19 cellular contexts compared by ENCODE assay signal in the genomic region with DNA sequence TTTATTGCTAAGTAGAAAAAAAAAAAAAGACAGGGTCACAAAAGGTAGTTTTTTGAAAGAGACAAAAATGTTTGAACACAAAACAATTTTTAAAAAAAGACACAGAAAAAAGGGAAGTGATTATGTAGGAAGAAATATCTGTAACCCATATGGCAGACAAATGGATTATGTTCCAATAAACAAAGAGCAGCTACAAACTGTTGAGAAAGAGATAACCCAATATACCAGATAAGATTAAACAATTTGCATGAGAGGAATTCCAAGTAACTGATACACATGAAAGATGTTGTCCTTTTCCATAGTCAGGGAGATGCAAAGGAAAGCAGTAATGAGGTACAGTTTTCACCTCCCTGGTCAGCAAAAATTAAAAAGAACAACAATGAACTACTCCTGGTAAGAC. TPM values are rescaled to one million over a fixed set of nuclear protein-coding genes. Genes with fewer than 3 reads are reported as not detected.
DNase-seq lines count a peak whose midpoint lies in the region; TF ChIP-seq lines count a peak whose summit lies in the region.
"Had no signal": no experiment of that assay in that cellular context is flagged by ENCODE, and none has a peak within 500 bp of the region (broad histone marks: within the 10 kb centered on the region; RNA-seq: fewer than 3 reads in every experiment).

No MANE protein-coding gene starts in this region.

- H3K36me3 Mint-ChIP-seq in endodermal cell (ENCODE audit: low read depth) = no peaks in the 10 kb centered on the region
- H3K36me3 Mint-ChIP-seq in activated T-helper 2 cell treated with anti-CD3 and anti-CD28 coated beads, Interferon-gamma antibody, Interleukin-2, Interleukin-4, amounts not matched to agents 10 μg/mL and 5 μg/mL and 100 μg/mL, durations not matched to agents 14 hours and 24 hours and 36 hours (ENCODE audit: low read depth) = no peaks in the 10 kb centered on the region
- H3K36me3 Mint-ChIP-seq: CD14-positive monocyte; CD8-positive, alpha-beta memory T cell had no signal

- H3K36me3 ChIP-seq in endodermal cell (ENCODE audit: control insufficient read depth, insufficient read depth, low read length) (no peaks in the 10 kb centered on the region), H7 (replicated peaks; ENCODE audit: control insufficient read depth, insufficient read depth, low read length) (no peaks in the 10 kb centered on the region)
- H3K36me3 ChIP-seq: BLaER1 treated with 17β-estradiol and CSF1 and Interleukin-3, amounts not matched to agents 10 nM and 100 nM had no signal

- H3K9me3 Mint-ChIP-seq in endodermal cell = no peaks in the 10 kb centered on the region
- no peaks in the 10 kb centered on the region for H3K9me3 Mint-ChIP-seq in activated T-helper 2 cell treated with anti-CD3 and anti-CD28 coated beads, Interferon-gamma antibody, Interleukin-2, Interleukin-4, amounts not matched to agents 10 μg/mL and 5 μg/mL and 100 μg/mL, durations not matched to agents 14 hours and 24 hours and 36 hours

- no peaks in the 10 kb centered on the region for H3K27me3 Mint-ChIP-seq in endodermal cell (ENCODE audit: insufficient read depth)
- no peaks in the 10 kb centered on the region for H3K27me3 Mint-ChIP-seq in activated T-helper 2 cell treated with anti-CD3 and anti-CD28 coated beads, Interferon-gamma antibody, Interleukin-2, Interleukin-4, amounts not matched to agents 10 μg/mL and 5 μg/mL and 100 μg/mL, durations not matched to agents 14 hours and 24 hours and 36 hours (ENCODE audit: low read depth)
- H3K27me3 Mint-ChIP-seq: CD4-positive, alpha-beta T cell; CD8-positive, alpha-beta memory T cell had no signal

- H3K27ac ChIP-seq in endodermal cell (ENCODE audit: low read depth, low read length) = no peak overlapping the region
- H3K27ac ChIP-seq: 22Rv1; BLaER1 treated with 17β-estradiol and CSF1 and Interleukin-3, amounts not matched to agents 10 nM and 100 nM had no signal

- peak overlapping the region; percentile 7 for H3K27ac Mint-ChIP-seq in endodermal cell
- no peak overlapping the region for H3K27ac Mint-ChIP-seq in activated T-helper 2 cell treated with anti-CD3 and anti-CD28 coated beads, Interferon-gamma antibody, Interleukin-2, Interleukin-4, amounts not matched to agents 10 μg/mL and 5 μg/mL and 100 μg/mL, durations not matched to agents 14 hours and 24 hours and 36 hours
- H3K27ac Mint-ChIP-seq: CD14-positive monocyte; CD4-positive, alpha-beta T cell; CD8-positive, alpha-beta memory T cell had no signal

- H3K4me3 Mint-ChIP-seq in endodermal cell = no peak overlapping the region
- H3K4me3 Mint-ChIP-seq in activated T-helper 2 cell treated with anti-CD3 and anti-CD28 coated beads, Interferon-gamma antibody, Interleukin-2, Interleukin-4, amounts not matched to agents 10 μg/mL and 5 μg/mL and 100 μg/mL, durations not matched to agents 14 hours and 24 hours and 36 hours (ENCODE audit: low read depth) = no peak overlapping the region
- H3K4me3 Mint-ChIP-seq: CD14-positive monocyte; CD4-positive, alpha-beta T cell; CD8-positive, alpha-beta memory T cell had no signal

- H3K4me3 ChIP-seq in endodermal cell (ENCODE audit: low read length) (peak overlapping the region; percentile 54), H7 (ENCODE audit: insufficient read depth, low read depth, low read length) (no peak overlapping the region)
- H3K4me3 ChIP-seq: BLaER1 treated with 17β-estradiol and CSF1 and Interleukin-3, amounts not matched to agents 10 nM and 100 nM had no signal

- H3K27me3 ChIP-seq in endodermal cell (ENCODE audit: control insufficient read depth, insufficient read depth, low read length, poor library complexity, severe bottlenecking) (no peaks in the 10 kb centered on the region), H7 (ENCODE audit: control insufficient read depth, insufficient read depth, low read length) (no peaks in the 10 kb centered on the region)
- H3K27me3 ChIP-seq: BE2C; BLaER1 treated with 17β-estradiol and CSF1 and Interleukin-3, amounts not matched to agents 10 nM and 100 nM had no signal

- no peaks in the 10 kb centered on the region for H3K9me3 ChIP-seq in endodermal cell (ENCODE audit: control insufficient read depth, low read length)
- H3K9me3 ChIP-seq: BE2C; BLaER1 treated with 17β-estradiol and CSF1 and Interleukin-3, amounts not matched to agents 10 nM and 100 nM had no signal

- intact Hi-C loops in activated T-helper 2 cell treated with anti-CD3 and anti-CD28 coated beads, Interferon-gamma antibody, Interleukin-2, Interleukin-4, amounts not matched to agents 10 μg/mL and 5 μg/mL and 100 μg/mL, durations not matched to agents 14 hours and 24 hours and 36 hours (cut with micrococcal nuclease) = no loop called here

- no peak for TF ChIP-seq CTCF in endodermal cell (conservative IDR thresholded peaks at IDR 0.05)

- H3K9ac ChIP-seq in endodermal cell (ENCODE audit: extremely low read depth, low read length, poor library complexity, severe bottlenecking) = no peak overlapping the region
- H3K9ac ChIP-seq: BLaER1 treated with 17β-estradiol and CSF1 and Interleukin-3, amounts not matched to agents 10 nM and 100 nM had no signal

- peaks cover 23% of the 10 kb centered on the region for H3K4me1 Mint-ChIP-seq in endodermal cell
- no peaks in the 10 kb centered on the region for H3K4me1 Mint-ChIP-seq in activated T-helper 2 cell treated with anti-CD3 and anti-CD28 coated beads, Interferon-gamma antibody, Interleukin-2, Interleukin-4, amounts not matched to agents 10 μg/mL and 5 μg/mL and 100 μg/mL, durations not matched to agents 14 hours and 24 hours and 36 hours (ENCODE audit: low read depth)
- H3K4me1 Mint-ChIP-seq: CD14-positive monocyte; CD8-positive, alpha-beta memory T cell had no signal

- peak; percentile 55 for DNase-seq in NCI-H82 (lab: John Stamatoyannopoulos, UW)
- peak; percentile 26 for DNase-seq in SK-N-DZ (ENCODE audit: low spot score)
- no peak for DNase-seq in endodermal cell
- DNase-seq in DMS114 treated with DMSO at 0.1 percent for 48 hours (lab: John Stamatoyannopoulos, UW; ENCODE audit: unreplicated experiment) = no peak
- DNase-seq in activated T-helper 2 cell treated with anti-CD3 and anti-CD28 coated beads, Interferon-gamma antibody, Interleukin-2, Interleukin-4, amounts not matched to agents 10 μg/mL and 5 μg/mL and 100 μg/mL, durations not matched to agents 14 hours and 24 hours and 36 hours (ENCODE audit: low spot score) = no peak
- DNase-seq in H7 = no peak
- DNase-seq: BE2C; CD4-positive, alpha-beta T cell; CD8-positive, alpha-beta memory T cell; DMS 273 treated with DMSO at 0.1 percent for 48 hours; DMS53; DMS79 treated with DMSO at 0.1 percent for 48 hours; GF-D8; GOT3; HCEC 1CT had no signal

- H3K4me1 ChIP-seq in endodermal cell (ENCODE audit: control insufficient read depth, insufficient read depth, low read length) = peaks cover 4% of the 10 kb centered on the region
- H3K4me1 ChIP-seq: BLaER1 treated with 17β-estradiol and CSF1 and Interleukin-3, amounts not matched to agents 10 nM and 100 nM had no signal

RNA-seq across cellular contexts. Expression of a gene that starts 44.9 kb away (rescaled TPM):
- 2.2 and 2.6 TPM in 2 replicates for polyA plus RNA-seq in SK-N-DZ (2014; cell fraction: cytosol; rRNA removed)
- 1.2 and 5.6 TPM in 2 replicates for polyA plus RNA-seq in SK-N-DZ (2014; cell fraction: nucleus; rRNA removed)
- total RNA-seq in endodermal cell = under 1 TPM; 0.27 to 0.40 TPM
- polyA plus RNA-seq in endodermal cell (2013, experiment 1 of 2) = 0.68 TPM
- 0.46 TPM for polyA plus RNA-seq in endodermal cell (2013, experiment 2 of 2)
- not detected in 2 replicates for total RNA-seq in activated T-helper 2 cell treated with anti-CD3 and anti-CD28 coated beads, Interferon-gamma antibody, Interleukin-2, Interleukin-4, amounts not matched to agents 10 μg/mL and 5 μg/mL and 100 μg/mL, durations not matched to agents 14 hours and 24 hours and 36 hours
- 0.59 and 0.85 TPM in 2 replicates for total RNA-seq in H7 (2014; rRNA removed; shearing (Covaris generic))
- total RNA-seq: CD4-positive, alpha-beta T cell; CD8-positive, alpha-beta memory T cell; G401 had no signal
- polyA plus RNA-seq: CD14-positive monocyte; CD8-positive, alpha-beta memory T cell had no signal

Comparison
In these comparisons a context has a peak if more than half of its experiments do, and no peak if none do; other contexts are left out.
1. DNase-seq: peak in NCI-H82 (single experiment) and SK-N-DZ (single experiment); none in endodermal cell (single experiment), DMS114 treated with DMSO at 0.1 percent for 48 hours (single experiment), activated T-helper 2 cell treated with anti-CD3 and anti-CD28 coated beads, Interferon-gamma antibody, Interleukin-2, Interleukin-4, amounts not matched to agents 10 μg/mL and 5 μg/mL and 100 μg/mL, durations not matched to agents 14 hours and 24 hours and 36 hours (single experiment) and H7 (single experiment).